ENCODE assay signal across 22 cellular contexts in the genomic region with DNA sequence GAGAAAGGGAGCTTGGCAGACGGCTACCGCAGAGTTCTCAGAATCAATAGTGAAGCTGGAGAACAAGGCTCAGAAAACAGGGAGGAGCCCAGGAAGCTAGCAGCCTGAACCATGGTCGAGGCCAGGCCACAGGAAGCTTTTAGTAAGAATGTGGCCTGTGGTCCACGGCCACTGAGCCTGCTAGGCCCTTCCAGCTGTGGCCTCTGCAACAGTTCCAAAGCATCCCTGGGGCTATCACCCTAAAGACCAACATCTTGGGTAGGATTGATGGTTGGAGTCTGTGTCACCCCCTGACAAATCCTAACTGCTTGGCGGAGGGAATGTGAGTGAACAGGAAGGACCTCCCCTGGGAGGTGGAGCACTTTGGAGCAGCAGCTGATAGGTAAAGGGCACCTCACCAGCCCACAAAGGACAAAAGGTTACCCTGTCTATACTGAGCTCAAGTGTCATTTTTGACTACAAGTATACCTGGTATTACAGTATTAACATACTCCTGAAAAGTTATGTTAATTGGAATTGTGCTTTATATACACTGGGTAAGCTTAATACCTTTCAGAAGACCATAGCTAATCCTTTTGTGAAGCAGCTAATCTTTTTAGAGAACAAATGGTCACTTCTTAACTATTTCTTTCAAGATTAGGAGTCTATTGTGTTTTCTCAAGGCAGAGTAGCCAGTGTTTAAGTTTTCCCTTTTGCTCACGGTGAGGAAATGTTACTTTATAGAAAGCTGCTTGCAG. TPM values are rescaled to one million over a fixed set of nuclear protein-coding genes. Genes with fewer than 3 reads are reported as not detected.
DNase-seq lines count a peak whose midpoint lies in the region.
"Had no signal": no experiment of that assay in that cellular context is flagged by ENCODE, and none has a peak within 500 bp of the region (broad histone marks: within the 10 kb centered on the region; RNA-seq: fewer than 3 reads in every experiment).

No MANE protein-coding gene starts in this region.

- H3K4me3 Mint-ChIP-seq in dendritic cell treated with granulocyte-macrophage colony-stimulating factor and Interleukin-4, amounts not matched to agents 40 ng/mL and 50 ng/mL, for 4 days = no peak overlapping the region
- H3K4me3 Mint-ChIP-seq: activated CD4-positive, alpha-beta T cell treated with anti-CD3 and anti-CD28 coated beads, Interleukin-2, amount 10 ng/mL, durations not matched to agents 24 days and 14 days; IgD-negative memory B cell had no signal

- H2AK5ac ChIP-seq in neuronal stem cell (ENCODE audit: low read depth, low read length) = no peak overlapping the region

- H2BK12ac ChIP-seq in neuronal stem cell (ENCODE audit: low read length) = no peak overlapping the region

- no peak overlapping the region for H4K8ac ChIP-seq in neuronal stem cell (ENCODE audit: low read depth, low read length)

- H3K9me3 ChIP-seq in neuronal stem cell (replicated peaks in 1 of 2; ENCODE audit: control insufficient read depth in 2 of 2, insufficient read depth in 1 of 2, low read depth in 1 of 2, low read length in 2 of 2) = peaks cover 0 to 3% of the 10 kb centered on the region in 2 donors
- H3K9me3 ChIP-seq: Caco-2, SK-N-SH had no signal

- no peaks in the 10 kb centered on the region for H3K36me3 ChIP-seq in neuronal stem cell (replicated peaks in 1 of 2; ENCODE audit: control insufficient read depth in 2 of 2, insufficient read depth in 2 of 2, low read length in 2 of 2)

- H3K23ac ChIP-seq in neuronal stem cell (ENCODE audit: low read depth, low read length, poor library complexity) = no peak overlapping the region

- no peak overlapping the region for H3K4ac ChIP-seq in neuronal stem cell (ENCODE audit: low read length)

- H3K36me3 Mint-ChIP-seq in dendritic cell treated with granulocyte-macrophage colony-stimulating factor and Interleukin-4, amounts not matched to agents 40 ng/mL and 50 ng/mL, for 4 days (ENCODE audit: low read depth) = no peaks in the 10 kb centered on the region
- H3K36me3 Mint-ChIP-seq: IgD-negative memory B cell had no signal

- H3K27ac Mint-ChIP-seq in dendritic cell treated with granulocyte-macrophage colony-stimulating factor and Interleukin-4, amounts not matched to agents 40 ng/mL and 50 ng/mL, for 4 days = peak overlapping the region; percentile 74
- H3K27ac Mint-ChIP-seq: activated CD4-positive, alpha-beta T cell treated with anti-CD3 and anti-CD28 coated beads, Interleukin-2, amount 10 ng/mL, durations not matched to agents 24 days and 14 days; IgD-negative memory B cell had no signal

- H3K27me3 ChIP-seq in neuronal stem cell (ENCODE audit: control insufficient read depth in 3 of 3, insufficient read depth in 3 of 3, low read depth in 1 of 3, low read length in 3 of 3) = no peaks in the 10 kb centered on the region

- no peak overlapping the region for H3K4me3 ChIP-seq in neuronal stem cell (ENCODE audit: low read length in 2 of 2)

- no peak overlapping the region for H3K27ac ChIP-seq in neuronal stem cell (replicated peaks; ENCODE audit: low read length)
- H3K27ac ChIP-seq: HL-60, parathyroid adenoma had no signal

- no peak overlapping the region for H3K14ac ChIP-seq in neuronal stem cell (ENCODE audit: low read length)

- intact Hi-C loops in dendritic cell treated with granulocyte-macrophage colony-stimulating factor and Interleukin-4, amounts not matched to agents 40 ng/mL and 50 ng/mL, for 4 days (cut with micrococcal nuclease) = no loop called here

- H3K18ac ChIP-seq in neuronal stem cell (ENCODE audit: low read length) = peak overlapping the region; percentile 35

- H2BK15ac ChIP-seq in neuronal stem cell (ENCODE audit: low read length) = no peak overlapping the region

- no peak overlapping the region for H2BK5ac ChIP-seq in neuronal stem cell (ENCODE audit: low read length)

- H2AFZ ChIP-seq in neuronal stem cell (ENCODE audit: low read length) = no peak overlapping the region
- H2AFZ ChIP-seq: parathyroid adenoma had no signal

- H3K79me1 ChIP-seq in neuronal stem cell (ENCODE audit: low read depth, low read length) = no peaks in the 10 kb centered on the region

- H3K4me2 ChIP-seq in neuronal stem cell (ENCODE audit: insufficient read depth, low read length, poor library complexity, severe bottlenecking) = no peak overlapping the region
- H3K4me2 ChIP-seq: SK-N-SH had no signal

- H4K91ac ChIP-seq in neuronal stem cell (ENCODE audit: low read depth, low read length, poor library complexity) = no peak overlapping the region

- peak; percentile 45 to 59 for DNase-seq in Kasumi-1 (lab: John Stamatoyannopoulos, UW)
- peak; percentile 47 for DNase-seq in SKM-1 (lab: John Stamatoyannopoulos, UW; ENCODE audit: unreplicated experiment)
- DNase-seq in neuronal stem cell (ENCODE audit: low spot score) = no peak
- DNase-seq in SHP77 treated with DMSO at 0.1 percent for 48 hours (lab: John Stamatoyannopoulos, UW) = no peak
- no peak for DNase-seq in retina
- no peak for DNase-seq in stimulated activated CD4-positive, alpha-beta T cell treated with anti-CD3 and anti-CD28 coated beads, Interleukin-15, amount 100 ng/mL, for 24 hours
- no peak for DNase-seq in NCI-H1092 (lab: John Stamatoyannopoulos, UW)
- DNase-seq: activated CD4-positive, alpha-beta T cell treated with anti-CD3 and anti-CD28 coated beads, Interleukin-2, amount 10 ng/mL, durations not matched to agents 24 days and 14 days; activated CD8-positive, alpha-beta memory T cell treated with anti-CD3 and anti-CD28 coated beads, Interleukin-2, amount 50 U/mL, for 4 hours; activated gamma-delta T cell treated with Interleukin-2 at 50 U/mL for 16 hours; Caco-2; EL; H7; left colon; NCI-H1105; NCI-H526 treated with DMSO at 0.1 percent for 48 hours; SK-N-SH; stimulated activated CD4-positive, alpha-beta T cell treated with anti-CD3 and anti-CD28 coated beads, Interleukin-4, amount 100 ng/mL, for 1 hour had no signal

- no peaks in the 10 kb centered on the region for H3K9me3 Mint-ChIP-seq in dendritic cell treated with granulocyte-macrophage colony-stimulating factor and Interleukin-4, amounts not matched to agents 40 ng/mL and 50 ng/mL, for 4 days
- H3K9me3 Mint-ChIP-seq: activated CD4-positive, alpha-beta T cell treated with anti-CD3 and anti-CD28 coated beads, Interleukin-2, amount 10 ng/mL, durations not matched to agents 24 days and 14 days; IgD-negative memory B cell had no signal

- H2BK120ac ChIP-seq in neuronal stem cell (ENCODE audit: low read depth, low read length) = no peak overlapping the region

- WGBS in neuronal stem cell (ENCODE audit: extremely low coverage in 2 of 2, insufficient read length in 2 of 2, insufficient replicate concordance in 1 of 2), 2 donors = no CpG with 5 or more reads among the region's 6 CpGs

- H3K27me3 Mint-ChIP-seq in dendritic cell treated with granulocyte-macrophage colony-stimulating factor and Interleukin-4, amounts not matched to agents 40 ng/mL and 50 ng/mL, for 4 days = no peaks in the 10 kb centered on the region

- peaks cover 68% of the 10 kb centered on the region for H3K4me1 Mint-ChIP-seq in dendritic cell treated with granulocyte-macrophage colony-stimulating factor and Interleukin-4, amounts not matched to agents 40 ng/mL and 50 ng/mL, for 4 days (ENCODE audit: low read depth)
- H3K4me1 Mint-ChIP-seq: IgD-negative memory B cell had no signal

- H3K9ac ChIP-seq in neuronal stem cell (ENCODE audit: low read depth, low read length, poor library complexity) = no peak overlapping the region
- H3K9ac ChIP-seq: parathyroid adenoma, SK-N-SH had no signal

- H3K4me1 ChIP-seq in neuronal stem cell (ENCODE audit: control insufficient read depth in 2 of 2, insufficient read depth in 1 of 2, low read depth in 1 of 2, low read length in 2 of 2) = peaks cover 0 to 7% of the 10 kb centered on the region in 2 donors
- H3K4me1 ChIP-seq: parathyroid adenoma had no signal

RNA-seq across cellular contexts. Expression of a gene that starts 18.7 kb away (rescaled TPM):
- polyA plus RNA-seq in neuronal stem cell (2013, experiment 1 of 2) = 0.52 TPM
- polyA plus RNA-seq in neuronal stem cell (2013, experiment 2 of 2) = 1.0 TPM

RNA-seq across cellular contexts. Expression of a gene that starts 32.9 kb away (rescaled TPM):
- not detected for polyA plus RNA-seq in neuronal stem cell (2013, experiment 1 of 2)
- polyA plus RNA-seq in neuronal stem cell (2013, experiment 2 of 2) = not detected
- polyA plus RNA-seq: IgD-negative memory B cell had no signal

Comparison
In these comparisons a context has a peak if more than half of its experiments do, and no peak if none do; other contexts are left out.
1. DNase-seq: peak in Kasumi-1 (2 of 2) and SKM-1 (single experiment); none in neuronal stem cell (single experiment), SHP77 treated with DMSO at 0.1 percent for 48 hours (single experiment), retina (single experiment), stimulated activated CD4-positive, alpha-beta T cell treated with anti-CD3 and anti-CD28 coated beads, Interleukin-15, amount 100 ng/mL, for 24 hours (single experiment) and NCI-H1092 (single experiment).